18 cellular contexts compared by ENCODE assay signal in the genomic region with DNA sequence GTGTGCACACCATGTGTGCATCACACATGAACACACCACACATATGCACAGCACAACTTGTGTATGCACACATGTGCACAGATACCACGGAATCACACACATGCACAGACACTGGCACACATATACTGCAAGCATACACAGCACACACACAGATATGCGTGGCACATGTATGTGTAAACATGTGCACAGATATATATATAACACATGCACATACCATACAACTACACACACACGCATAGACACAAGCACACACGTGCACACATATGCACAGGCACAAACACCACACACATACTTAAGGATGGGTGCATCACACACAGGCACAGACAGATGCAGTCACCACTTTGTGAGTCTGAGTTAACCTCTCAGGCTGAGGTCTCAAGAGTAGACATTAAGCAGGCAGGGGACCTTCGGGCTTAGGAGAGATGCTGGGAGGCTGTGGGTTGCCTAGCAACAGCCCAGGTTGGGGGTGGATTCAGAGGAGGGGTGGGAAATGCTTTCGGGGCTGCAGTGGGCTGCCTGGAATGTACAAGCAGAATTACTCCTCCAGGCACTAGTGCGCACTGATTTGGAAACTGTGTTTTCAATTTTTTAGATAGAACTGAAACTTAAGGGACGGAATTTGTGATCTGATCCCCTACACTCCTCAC.
A peak's percentile ranks its signal among the peaks of the same experiment; 100 is the strongest.
DNase-seq lines count a peak whose midpoint lies in the region; ATAC-seq, FAIRE-seq and TF ChIP-seq lines count a peak whose summit lies in the region.
"Had no signal": no experiment of that assay in that cellular context is flagged by ENCODE, and none has a peak within 500 bp of the region (broad histone marks: within the 10 kb centered on the region; RNA-seq: fewer than 3 reads in every experiment).

No MANE protein-coding gene starts in this region.

- H3K9me3 ChIP-seq in ascending aorta: no peaks in the 10 kb centered on the region
- H3K9me3 ChIP-seq: HAP-1, SJSA1 had no signal

- intact Hi-C loops in cardiac septum (cut with DNase I) (no loop called here), Right ventricle myocardium inferior (cut with DNase I) (no loop called here), ascending aorta (cut with DNase I) (no loop called here)

- DNase-seq in cardiac septum (ENCODE audit: low spot score) (peak; percentile 63), Right ventricle myocardium inferior (ENCODE audit: missing footprints) (no peak), SK-N-DZ (ENCODE audit: low spot score) (peak; percentile 74), left kidney (ENCODE audit: low read depth, low spot score) (peak; percentile 24), urothelium cell line (ENCODE audit: low spot score) (no peak), ascending aorta (ENCODE audit: low spot score in 2 of 2) (no peak)
- DNase-seq in stimulated activated naive CD8-positive, alpha-beta T cell treated with anti-CD3 and anti-CD28 coated beads, Interleukin-15, Interleukin-2, amounts not matched to agents 100 U/mL and 50 U/mL, for 24 hours: no peak
- DNase-seq: EL, MV-4-11, NCI-H146, NCI-H2081, NCI-H345, NCI-H526, PC-3 had no signal

- H3K4me3 ChIP-seq in ascending aorta: no peak overlapping the region
- H3K4me3 ChIP-seq: HAP-1, SJSA1 had no signal

- H3K27ac ChIP-seq in ascending aorta: no peak overlapping the region
- H3K27ac ChIP-seq: SJSA1 had no signal

- no peaks in the 10 kb centered on the region for H3K27me3 ChIP-seq in ascending aorta

- peak; percentile 100 for FAIRE-seq in urothelium cell line (lab: Jason Lieb, UNC)
- FAIRE-seq: GM19239 had no signal

- TF ChIP-seq CTCF in ascending aorta (IDR thresholded peaks at IDR 0.05): no peak

- ATAC-seq in Right ventricle myocardium inferior: no peak
- no peak for ATAC-seq in stimulated activated naive CD8-positive, alpha-beta T cell treated with anti-CD3 and anti-CD28 coated beads, Interleukin-15, Interleukin-2, amounts not matched to agents 100 U/mL and 50 U/mL, for 24 hours
- ATAC-seq in GM21447 (IDR thresholded peaks at IDR 0.05; ENCODE audit: unreplicated experiment): no peak
- ATAC-seq: PC-3 had no signal

- H3K4me1 ChIP-seq in ascending aorta: no peaks in the 10 kb centered on the region
- H3K4me1 ChIP-seq: HAP-1, SJSA1 had no signal

- H3K36me3 ChIP-seq in ascending aorta: peaks cover 14 to 51% of the 10 kb centered on the region in 2 donors
- H3K36me3 ChIP-seq: HAP-1, SJSA1 had no signal

Comparison
In these comparisons a context has a peak if more than half of its experiments do, and no peak if none do; other contexts are left out.
1. DNase-seq: peak in cardiac septum (single experiment), SK-N-DZ (single experiment) and left kidney (single experiment); none in Right ventricle myocardium inferior (single experiment), urothelium cell line (single experiment), ascending aorta (0 of 2) and stimulated activated naive CD8-positive, alpha-beta T cell treated with anti-CD3 and anti-CD28 coated beads, Interleukin-15, Interleukin-2, amounts not matched to agents 100 U/mL and 50 U/mL, for 24 hours (single experiment).